1 cellular context compared by ENCODE assay signal in genomic region chr11:118290923-118291322, GRCh38.
TF ChIP-seq lines count a peak whose summit lies in the region.

No MANE protein-coding gene starts in this region.

TF ChIP-seq in GM23338, 12 proteins besides CTCF, POLR2A, EP300 and RAD21 (continued from another document):
- no peak for TF ChIP-seq ZNF462 (CRISPR knock-in tag; IDR thresholded peaks at IDR 0.05)
- no peak for TF ChIP-seq STAT1 (IDR thresholded peaks at IDR 0.05; ENCODE audit: unreplicated experiment)
- no peak for TF ChIP-seq ZNF114 (CRISPR knock-in tag; IDR thresholded peaks at IDR 0.05)
- no peak for TF ChIP-seq REST (IDR thresholded peaks at IDR 0.05; ENCODE audit: unreplicated experiment)
- no peak for TF ChIP-seq ZNF331 (CRISPR knock-in tag; IDR thresholded peaks at IDR 0.05; ENCODE audit: low read depth)
- TF ChIP-seq CREB1 (CRISPR knock-in tag; IDR thresholded peaks at IDR 0.05; ENCODE audit: low read depth) = no peak
